In genomic region chr17:31549121-31549524, GRCh38 we compare ENCODE assay signal across 8 cellular contexts.
DNase-seq lines count a peak whose midpoint lies in the region; ATAC-seq lines count a peak whose summit lies in the region.

No MANE protein-coding gene starts in this region.

- H3K4me1 ChIP-seq in mucosa of rectum (ENCODE audit: control insufficient read depth in 2 of 2, insufficient read depth in 2 of 2, low read length in 2 of 2), result peaks cover 0 to 9% of the 10 kb centered on the region in 2 donors
- H3K4me1 ChIP-seq in aorta (ENCODE audit: control insufficient read depth in 1 of 2, insufficient read depth in 2 of 2, low read length in 2 of 2), result no peaks in the 10 kb centered on the region

- H3K9me3 ChIP-seq in mucosa of rectum (ENCODE audit: control insufficient read depth in 2 of 2, low read length in 2 of 2) (no peaks in the 10 kb centered on the region), aorta (ENCODE audit: control insufficient read depth, low read length) (no peaks in the 10 kb centered on the region)

- peak in 2 of 3 experiments; percentile 29 to 68 for DNase-seq in NCI-H1417 (lab: John Stamatoyannopoulos, UW)
- DNase-seq in NCI-H1417 treated with DMSO at 0.1 percent for 48 hours (lab: John Stamatoyannopoulos, UW), result no peak
- peak; percentile 69 for DNase-seq in OCI-M1 (lab: John Stamatoyannopoulos, UW)
- DNase-seq in dermis blood vessel endothelial cell, result peak; percentile 28
- DNase-seq in aorta, result no peak
- no peak for DNase-seq in HCEC 1CT

- peak; percentile 16 for ATAC-seq in GM21723 (IDR thresholded peaks at IDR 0.05; ENCODE audit: unreplicated experiment)
- no peak for ATAC-seq in aorta (ENCODE audit: low FRiP score)

- peak overlapping the region; percentile 84 to 85 for H3K4me3 ChIP-seq in mucosa of rectum (ENCODE audit: low read length in 2 of 2)
- H3K4me3 ChIP-seq in aorta (ENCODE audit: low read length in 2 of 2), result peak overlapping the region; percentile 34 to 72

- H3K9ac ChIP-seq in mucosa of rectum (ENCODE audit: low read depth in 1 of 2, low read length in 2 of 2), result peak overlapping the region; percentile 70 to 88

- WGBS in aorta, 2 donors, result 0% methylated on average over 14 to 18 of the region's 18 CpGs

- intact Hi-C loops in aorta (cut with DNase I), result no loop called here

- H3K27ac ChIP-seq in mucosa of rectum (ENCODE audit: low read depth in 2 of 2, low read length in 2 of 2), result peak overlapping the region; percentile 88 to 95
- H3K27ac ChIP-seq in aorta (ENCODE audit: low read depth in 1 of 2, low read length in 2 of 2), result peak overlapping the region in 1 of 2 donors; percentile 46

- H3K36me3 ChIP-seq in mucosa of rectum (ENCODE audit: control insufficient read depth in 2 of 2, insufficient read depth in 2 of 2, low read length in 2 of 2) (no peaks in the 10 kb centered on the region), aorta (ENCODE audit: control insufficient read depth in 1 of 2, insufficient read depth in 2 of 2, low read length in 1 of 2) (no peaks in the 10 kb centered on the region)

- no peaks in the 10 kb centered on the region for H3K27me3 ChIP-seq in mucosa of rectum (ENCODE audit: control insufficient read depth in 2 of 2, insufficient read depth in 2 of 2, low read length in 2 of 2)
- no peaks in the 10 kb centered on the region for H3K27me3 ChIP-seq in aorta (ENCODE audit: control insufficient read depth in 1 of 2, insufficient read depth in 2 of 2, low read length in 1 of 2)

Comparison
In these comparisons a context has a peak if more than half of its experiments do, and no peak if none do; other contexts are left out.
1. DNase-seq: peak in NCI-H1417 (2 of 3), OCI-M1 (single experiment) and dermis blood vessel endothelial cell (single experiment); none in NCI-H1417 treated with DMSO at 0.1 percent for 48 hours (single experiment), aorta (0 of 2) and HCEC 1CT (single experiment).